In the genomic region with DNA sequence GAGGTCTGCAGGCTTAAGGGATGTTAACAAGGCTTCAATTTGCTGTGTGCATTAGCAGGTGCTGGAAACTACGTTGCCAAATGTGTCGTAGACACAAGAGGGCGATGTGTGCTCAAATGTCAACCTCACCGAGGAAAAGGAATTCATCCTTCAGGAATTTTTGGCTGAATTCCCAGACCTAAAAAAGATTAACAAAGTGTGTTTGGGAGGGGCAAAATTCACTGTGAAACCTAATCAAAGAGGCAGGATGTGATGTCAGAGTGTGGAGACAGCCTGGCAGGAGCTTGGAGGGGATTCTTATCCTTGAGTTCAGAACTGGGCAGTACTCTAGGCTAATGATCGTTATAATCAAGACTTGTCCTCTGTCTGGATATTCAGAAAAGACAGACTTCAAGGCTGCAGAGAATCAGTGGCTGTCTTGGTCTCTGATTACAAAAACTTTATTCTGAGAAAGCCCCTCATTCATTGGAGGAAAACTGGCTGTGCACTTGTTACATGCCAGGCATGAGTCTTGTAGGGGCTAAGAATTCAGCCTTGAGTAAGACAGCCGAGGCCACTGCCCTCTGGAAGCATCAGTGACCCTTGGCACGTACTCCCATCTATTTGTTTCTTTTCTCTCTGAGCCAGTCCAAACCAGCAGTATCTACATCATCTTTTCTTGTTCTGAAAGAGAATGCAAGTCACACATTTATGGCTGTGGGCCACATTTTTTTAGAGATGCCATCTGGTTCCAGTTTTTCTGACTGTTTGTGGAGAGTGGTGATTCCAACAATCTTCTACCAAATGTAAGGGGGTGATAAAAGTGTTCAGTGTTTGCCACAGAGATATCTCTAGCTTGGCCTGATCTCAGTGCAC, we compare ENCODE assay signal across 8 cellular contexts. TPM values are rescaled to one million over a fixed set of nuclear protein-coding genes. Genes with fewer than 3 reads are reported as not detected.
A peak's percentile ranks its signal among the peaks of the same experiment; 100 is the strongest.
DNase-seq lines count a peak whose midpoint lies in the region; ATAC-seq and TF ChIP-seq lines count a peak whose summit lies in the region.

No MANE protein-coding gene starts in this region.

- no peak for ATAC-seq in HG02623 (IDR thresholded peaks at IDR 0.05; ENCODE audit: unreplicated experiment)

- peak overlapping the region; percentile 1 for H3K27ac Mint-ChIP-seq in activated T-helper 1 cell treated with anti-CD3 and anti-CD28 coated beads, Interleukin-12 subunit alpha, Interleukin-12 subunit beta, Interleukin-2, Interleukin-4 antibody, amounts not matched to agents 30 ng/mL and 10 ng/mL and 1 ng/mL, durations not matched to agents 14 hours and 24 hours and 36 hours

- no peak overlapping the region for H3K4me3 ChIP-seq in HFF-Myc (replicated peaks; ENCODE audit: low read depth, low read length)

- in situ Hi-C loops in G401 (cut with HindIII; ENCODE audit: low sequenced_read_pairs): no loop called here

- H3K9me3 Mint-ChIP-seq in activated T-helper 1 cell treated with anti-CD3 and anti-CD28 coated beads, Interleukin-12 subunit alpha, Interleukin-12 subunit beta, Interleukin-2, Interleukin-4 antibody, amounts not matched to agents 30 ng/mL and 10 ng/mL and 1 ng/mL, durations not matched to agents 14 hours and 24 hours and 36 hours: no peaks in the 10 kb centered on the region

- H3K4me1 Mint-ChIP-seq in activated T-helper 1 cell treated with anti-CD3 and anti-CD28 coated beads, Interleukin-12 subunit alpha, Interleukin-12 subunit beta, Interleukin-2, Interleukin-4 antibody, amounts not matched to agents 30 ng/mL and 10 ng/mL and 1 ng/mL, durations not matched to agents 14 hours and 24 hours and 36 hours (ENCODE audit: low read depth): peaks cover 40% of the 10 kb centered on the region

- no peak overlapping the region for H3K4me3 Mint-ChIP-seq in activated T-helper 1 cell treated with anti-CD3 and anti-CD28 coated beads, Interleukin-12 subunit alpha, Interleukin-12 subunit beta, Interleukin-2, Interleukin-4 antibody, amounts not matched to agents 30 ng/mL and 10 ng/mL and 1 ng/mL, durations not matched to agents 14 hours and 24 hours and 36 hours

- TF ChIP-seq CTCF in HFF-Myc (IDR thresholded peaks at IDR 0.05; ENCODE audit: low read depth, low read length, missing control alignments): peak; percentile 77

- peak; percentile 91 for DNase-seq in G401 (ENCODE audit: low spot score)
- peak; percentile 97 for DNase-seq in HFF-Myc (ENCODE audit: extremely low read depth, low read depth)
- DNase-seq in NCI-H2107 (lab: John Stamatoyannopoulos, UW): peak; percentile 55
- no peak for DNase-seq in activated T-helper 1 cell treated with anti-CD3 and anti-CD28 coated beads, Interleukin-12 subunit alpha, Interleukin-12 subunit beta, Interleukin-2, Interleukin-4 antibody, amounts not matched to agents 30 ng/mL and 10 ng/mL and 1 ng/mL, durations not matched to agents 14 hours and 24 hours and 36 hours (ENCODE audit: low spot score)
- peak; percentile 72 for DNase-seq in globus pallidus (ENCODE audit: low spot score)
- peak; percentile 56 for DNase-seq in occipital lobe (lab: John Stamatoyannopoulos, UW)
- DNase-seq in GM19238 (ENCODE audit: insufficient read length, low spot score): no peak

- no peaks in the 10 kb centered on the region for H3K36me3 Mint-ChIP-seq in activated T-helper 1 cell treated with anti-CD3 and anti-CD28 coated beads, Interleukin-12 subunit alpha, Interleukin-12 subunit beta, Interleukin-2, Interleukin-4 antibody, amounts not matched to agents 30 ng/mL and 10 ng/mL and 1 ng/mL, durations not matched to agents 14 hours and 24 hours and 36 hours (ENCODE audit: low read depth)

- peaks cover 2% of the 10 kb centered on the region for H3K27me3 Mint-ChIP-seq in activated T-helper 1 cell treated with anti-CD3 and anti-CD28 coated beads, Interleukin-12 subunit alpha, Interleukin-12 subunit beta, Interleukin-2, Interleukin-4 antibody, amounts not matched to agents 30 ng/mL and 10 ng/mL and 1 ng/mL, durations not matched to agents 14 hours and 24 hours and 36 hours (ENCODE audit: insufficient read depth)

- intact Hi-C loops in activated T-helper 1 cell treated with anti-CD3 and anti-CD28 coated beads, Interleukin-12 subunit alpha, Interleukin-12 subunit beta, Interleukin-2, Interleukin-4 antibody, amounts not matched to agents 30 ng/mL and 10 ng/mL and 1 ng/mL, durations not matched to agents 14 hours and 24 hours and 36 hours (cut with micrococcal nuclease): loop anchor here (1.0 to 5.0 kb wide), 4 partner anchors 78 to 360 kb away; no protein-coding TSS in a partner anchor

RNA-seq across cellular contexts. Expression of gene SCYGR1, which starts 18.7 kb away (rescaled TPM):
- not detected in 2 replicates for total RNA-seq in G401 (2014; rRNA removed; shearing (Covaris generic))
- not detected in 2 replicates for total RNA-seq in activated T-helper 1 cell treated with anti-CD3 and anti-CD28 coated beads, Interleukin-12 subunit alpha, Interleukin-12 subunit beta, Interleukin-2, Interleukin-4 antibody, amounts not matched to agents 30 ng/mL and 10 ng/mL and 1 ng/mL, durations not matched to agents 14 hours and 24 hours and 36 hours
- not detected for total RNA-seq in occipital lobe

RNA-seq across cellular contexts. Expression of gene TM4SF20, which starts 27.3 kb away (rescaled TPM):
- not detected in 2 replicates for total RNA-seq in G401 (2014; rRNA removed; shearing (Covaris generic))
- total RNA-seq in activated T-helper 1 cell treated with anti-CD3 and anti-CD28 coated beads, Interleukin-12 subunit alpha, Interleukin-12 subunit beta, Interleukin-2, Interleukin-4 antibody, amounts not matched to agents 30 ng/mL and 10 ng/mL and 1 ng/mL, durations not matched to agents 14 hours and 24 hours and 36 hours: not detected in 2 replicates
- total RNA-seq in occipital lobe: not detected

Comparison
In these comparisons a context has a peak if more than half of its experiments do, and no peak if none do; other contexts are left out.
1. DNase-seq: peak in G401 (single experiment), HFF-Myc (single experiment), NCI-H2107 (single experiment), globus pallidus (single experiment) and occipital lobe (single experiment); none in activated T-helper 1 cell treated with anti-CD3 and anti-CD28 coated beads, Interleukin-12 subunit alpha, Interleukin-12 subunit beta, Interleukin-2, Interleukin-4 antibody, amounts not matched to agents 30 ng/mL and 10 ng/mL and 1 ng/mL, durations not matched to agents 14 hours and 24 hours and 36 hours (single experiment) and GM19238 (single experiment).